3 cellular contexts compared by ENCODE assay signal in the genomic region with DNA sequence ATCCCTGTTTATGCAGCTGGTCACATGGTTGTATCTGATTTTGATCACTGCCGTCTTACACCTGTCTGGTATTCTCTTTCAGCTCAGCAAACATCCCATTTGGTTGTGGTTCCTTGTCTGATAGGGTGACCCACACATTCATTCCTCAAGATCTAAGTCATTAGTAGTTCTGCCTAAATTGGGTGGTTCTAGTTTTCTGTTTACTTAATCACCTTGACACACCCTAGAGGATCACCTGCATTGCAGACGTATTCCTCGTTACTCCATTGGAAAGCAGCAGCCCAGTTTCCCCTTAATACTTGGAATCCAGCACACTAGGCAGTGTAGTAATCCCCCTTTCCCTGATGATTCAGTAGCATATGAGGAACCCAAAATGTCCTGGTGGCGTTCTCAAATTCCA. TPM values are rescaled to one million over a fixed set of nuclear protein-coding genes. Genes with fewer than 3 reads are reported as not detected.
"Had no signal": no experiment of that assay in that cellular context is flagged by ENCODE, and none has a peak within 500 bp of the region (broad histone marks: within the 10 kb centered on the region; RNA-seq: fewer than 3 reads in every experiment).

No MANE protein-coding gene starts in this region.

RNA-seq across cellular contexts. Expression of gene PTPN20, which starts 41.3 kb away (rescaled TPM):
- total RNA-seq: M059J, OCI-LY7, SJCRH30 had no signal
